In the genomic region with DNA sequence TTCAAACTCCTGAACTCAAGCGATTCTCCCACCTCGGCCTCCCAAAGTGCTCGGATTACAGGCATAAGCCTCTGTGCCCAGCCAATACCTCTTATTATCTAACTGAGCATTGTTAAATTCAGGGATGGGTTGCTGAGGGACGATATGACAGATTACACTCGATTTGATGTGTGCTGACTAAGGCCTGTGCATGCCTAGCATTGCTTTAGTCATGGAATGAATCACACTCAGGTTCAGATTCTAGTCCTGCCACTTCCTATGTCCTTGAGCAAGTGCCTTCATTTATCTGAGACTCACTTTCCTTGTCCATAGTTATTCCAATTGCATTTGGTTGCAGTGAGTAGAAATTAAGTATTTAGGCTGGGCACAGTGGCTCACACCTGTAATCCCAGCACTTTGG, we compare ENCODE assay signal across 2 cellular contexts.
A peak's percentile ranks its signal among the peaks of the same experiment; 100 is the strongest.
TF ChIP-seq lines count a peak whose summit lies in the region.

No MANE protein-coding gene starts in this region.

TF ChIP-seq in IMR-90, 13 proteins besides CTCF, POLR2A, EP300 and RAD21:
- peak; percentile 38; the same call in 1 of the 2 replicates for TF ChIP-seq MAFK (IDR thresholded peaks at IDR 0.05; ENCODE audit: low read depth, low read length)
- no peak for TF ChIP-seq RFX5 (IDR thresholded peaks at IDR 0.05; ENCODE audit: low read depth, low read length)

TF ChIP-seq in GM12878, 131 proteins besides CTCF, POLR2A, EP300 and RAD21:
- TF ChIP-seq ZSCAN29 (IDR thresholded peaks at IDR 0.05) (no peak), JUNB (IDR thresholded peaks at IDR 0.05) (peak; percentile 23; the same call in 1 of the 2 replicates)
